8 cellular contexts compared by ENCODE assay signal in the genomic region with DNA sequence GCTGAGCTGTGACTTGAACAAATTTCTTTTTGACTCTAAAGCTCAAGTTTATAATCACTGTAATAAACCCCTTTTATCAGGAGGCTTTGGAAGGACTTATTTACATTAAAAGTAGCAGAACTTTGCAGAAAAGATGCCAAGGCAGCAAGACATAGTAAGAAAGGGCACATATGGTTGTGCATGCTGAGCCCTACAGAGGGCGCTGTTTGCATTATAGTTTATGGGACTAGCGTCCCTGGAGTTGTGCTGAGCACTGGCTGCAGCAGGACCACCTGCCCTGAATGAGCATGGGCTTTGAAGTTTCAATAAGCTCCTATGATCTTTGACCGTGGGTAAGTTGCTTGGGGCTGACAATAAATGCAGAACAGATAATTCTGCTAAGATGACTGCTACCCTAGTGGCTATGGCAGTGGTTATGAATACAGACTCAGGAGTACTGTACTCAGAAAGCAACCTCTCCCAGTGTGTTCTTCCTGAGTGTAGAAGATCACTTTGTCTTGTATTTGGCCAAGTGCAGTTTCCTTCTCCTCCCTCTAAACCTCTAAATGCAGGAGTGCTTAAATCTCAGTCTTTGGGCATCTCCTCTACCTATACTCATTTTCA. TPM values are rescaled to one million over a fixed set of nuclear protein-coding genes. Genes with fewer than 3 reads are reported as not detected.
A peak's percentile ranks its signal among the peaks of the same experiment; 100 is the strongest.
DNase-seq lines count a peak whose midpoint lies in the region; ATAC-seq, FAIRE-seq and TF ChIP-seq lines count a peak whose summit lies in the region.

No MANE protein-coding gene starts in this region.

- no peaks in the 10 kb centered on the region for H3F3A ChIP-seq in GM23338 (replicated peaks; ENCODE audit: low read depth)

- H3K27ac ChIP-seq in DND-41 (ENCODE audit: low read length) (no peak overlapping the region), GM23338 (ENCODE audit: low read depth) (no peak overlapping the region), SJCRH30 (no peak overlapping the region), foreskin keratinocyte (no peak overlapping the region), upper lobe of left lung (no peak overlapping the region), gastrocnemius medialis (no peak overlapping the region)

- H3K36me3 Mint-ChIP-seq in GM23338 (ENCODE audit: low read depth): no peaks in the 10 kb centered on the region

- peaks cover 6% of the 10 kb centered on the region; the same call in 1 of the 2 replicates for H3K9me2 ChIP-seq in GM23338 (ENCODE audit: insufficient read depth)

- no peaks in the 10 kb centered on the region for H3K9me3 Mint-ChIP-seq in GM23338

- no peak overlapping the region for H3K9ac ChIP-seq in DND-41 (ENCODE audit: low read depth, low read length)

- H3K4me1 ChIP-seq in DND-41 (ENCODE audit: insufficient read depth, low read length) (no peaks in the 10 kb centered on the region), GM23338 (ENCODE audit: insufficient read depth) (no peaks in the 10 kb centered on the region), SJCRH30 (peaks cover 9% of the 10 kb centered on the region), foreskin keratinocyte (no peaks in the 10 kb centered on the region), upper lobe of left lung (no peaks in the 10 kb centered on the region), gastrocnemius medialis (no peaks in the 10 kb centered on the region)

- peaks cover 4% of the 10 kb centered on the region for H3K27me3 Mint-ChIP-seq in GM23338 (ENCODE audit: insufficient read depth, low read depth, poor library complexity)

- H3K4me3 ChIP-seq in DND-41 (ENCODE audit: low read depth in 1 of 2, low read length in 2 of 2): no peak overlapping the region
- H3K4me3 ChIP-seq in GM23338: no peak overlapping the region
- H3K4me3 ChIP-seq in SJCRH30: no peak overlapping the region
- no peak overlapping the region for H3K4me3 ChIP-seq in upper lobe of left lung
- no peak overlapping the region for H3K4me3 ChIP-seq in gastrocnemius medialis

- no peak overlapping the region for H3K4me3 Mint-ChIP-seq in GM23338

- intact Hi-C loops in gastrocnemius medialis (cut with DNase I; ENCODE audit: low total_unique reads): no loop called here

- H3K36me3 ChIP-seq in DND-41 (ENCODE audit: insufficient read depth, low read length): no peaks in the 10 kb centered on the region
- H3K36me3 ChIP-seq in GM23338 (ENCODE audit: insufficient read depth): no peaks in the 10 kb centered on the region
- H3K36me3 ChIP-seq in SJCRH30: no peaks in the 10 kb centered on the region
- H3K36me3 ChIP-seq in upper lobe of left lung: no peaks in the 10 kb centered on the region
- no peaks in the 10 kb centered on the region for H3K36me3 ChIP-seq in gastrocnemius medialis

- no peak overlapping the region for H3K4me2 ChIP-seq in DND-41 (ENCODE audit: insufficient read depth, low read length)
- no peak overlapping the region for H3K4me2 ChIP-seq in GM23338

- no peaks in the 10 kb centered on the region for H3K9me3 ChIP-seq in DND-41 (ENCODE audit: insufficient read depth, low read length, severe bottlenecking)
- no peaks in the 10 kb centered on the region for H3K9me3 ChIP-seq in SJCRH30 (replicated peaks)
- no peaks in the 10 kb centered on the region for H3K9me3 ChIP-seq in upper lobe of left lung
- H3K9me3 ChIP-seq in gastrocnemius medialis: no peaks in the 10 kb centered on the region

- H3K79me2 ChIP-seq in DND-41 (ENCODE audit: insufficient read depth, low read length): no peaks in the 10 kb centered on the region
- no peaks in the 10 kb centered on the region for H3K79me2 ChIP-seq in GM23338 (replicated peaks; ENCODE audit: insufficient read depth)

- H4K20me1 ChIP-seq in DND-41 (ENCODE audit: insufficient read depth, low read length) (no peaks in the 10 kb centered on the region), GM23338 (replicated peaks; ENCODE audit: insufficient read depth) (no peaks in the 10 kb centered on the region)

- no peak for TF ChIP-seq EP300 in upper lobe of left lung (IDR thresholded peaks at IDR 0.05)

- peaks cover under 1% of the 10 kb centered on the region; the same call in 2 of the 3 replicates for H3K4me1 Mint-ChIP-seq in GM23338

- 36 to 52% methylated on average over 3 of the region's 3 CpGs for whole genome bisulfite sequencing in upper lobe of left lung, 2 donors

- in situ Hi-C loops in gastrocnemius medialis (cut with MboI; ENCODE audit: low sequenced_read_pairs in 4 of 4): no loop called here

- ATAC-seq in DND-41 (ENCODE audit: insufficient read depth, low read depth) (peak; percentile 81), GM23338 (peak; percentile 99), foreskin keratinocyte (peak; percentile 60), upper lobe of left lung (ENCODE audit: low FRiP score in 2 of 2) (no peak), gastrocnemius medialis (no peak), HG02938 (IDR thresholded peaks at IDR 0.05; ENCODE audit: unreplicated experiment) (no peak)

- H3K27me3 ChIP-seq in DND-41 (ENCODE audit: insufficient read depth, low read length, poor library complexity) (peaks cover 10% of the 10 kb centered on the region), GM23338 (ENCODE audit: insufficient read depth) (no peaks in the 10 kb centered on the region), SJCRH30 (no peaks in the 10 kb centered on the region), foreskin keratinocyte (peaks cover 15% of the 10 kb centered on the region), upper lobe of left lung (no peaks in the 10 kb centered on the region), gastrocnemius medialis (no peaks in the 10 kb centered on the region)

- TF ChIP-seq CTCF in DND-41 (IDR thresholded peaks at IDR 0.05; ENCODE audit: borderline replicate concordance, extremely low read depth, low read length, poor library complexity, severe bottlenecking): peak; percentile 72
- TF ChIP-seq CTCF in GM23338 (conservative IDR thresholded peaks at IDR 0.05; ENCODE audit: low read depth in 2 of 2): peak; percentile 89 to 92
- TF ChIP-seq CTCF in foreskin keratinocyte (conservative IDR thresholded peaks at IDR 0.05): peak; percentile 68
- TF ChIP-seq CTCF in upper lobe of left lung (IDR thresholded peaks at IDR 0.05): peak in 2 of 6 experiments; percentile 9 to 21
- peak in 1 of 5 experiments; percentile 23 for TF ChIP-seq CTCF in gastrocnemius medialis (IDR thresholded peaks at IDR 0.05 in 4 of 5, conservative IDR thresholded peaks at IDR 0.05 in 1 of 5)

- H3K27ac Mint-ChIP-seq in GM23338: no peak overlapping the region

- DNase-seq in DND-41 (peak; percentile 37), GM23338 (ENCODE audit: low spot score) (peak; percentile 93), SJCRH30 (peak; percentile 64 to 78), foreskin keratinocyte (peak in 1 of 2 donors; percentile 19), urothelium cell line (ENCODE audit: low spot score) (no peak), upper lobe of left lung (no peak), gastrocnemius medialis (no peak)

- FAIRE-seq in urothelium cell line (lab: Jason Lieb, UNC): no peak

- TF ChIP-seq POLR2A in upper lobe of left lung (IDR thresholded peaks at IDR 0.05) (no peak), gastrocnemius medialis (IDR thresholded peaks at IDR 0.05) (no peak)

- H2AFZ ChIP-seq in DND-41 (ENCODE audit: low read depth, low read length) (no peak overlapping the region), GM23338 (no peak overlapping the region)

TF ChIP-seq in GM23338, 12 proteins besides CTCF, POLR2A, EP300 and RAD21 (continues in another document):
- TF ChIP-seq ZNF331 (CRISPR knock-in tag; IDR thresholded peaks at IDR 0.05; ENCODE audit: low read depth) (no peak), NANOG (IDR thresholded peaks at IDR 0.05; ENCODE audit: borderline replicate concordance) (no peak), CREB1 (CRISPR knock-in tag; IDR thresholded peaks at IDR 0.05; ENCODE audit: low read depth) (no peak)

RNA-seq across cellular contexts. Expression of a gene that starts 45.4 kb away (rescaled TPM):
- total RNA-seq in GM23338 (2014; rRNA removed; shearing (Covaris generic)): 45.2 and 45.6 TPM in 2 replicates
- polyA plus RNA-seq in GM23338 (2016; fragmentation: Nextera tagmentation; extraction: Ambion mirVana): 53.3 and 74.6 TPM in 2 replicates
- total RNA-seq in SJCRH30 (2014; rRNA removed; shearing (Covaris generic)): 143 and 165 TPM in 2 replicates
- 42.7 and 49.2 TPM in 2 replicates for total RNA-seq in foreskin keratinocyte
- 15.4 and 21.1 TPM in 2 replicates for polyA plus RNA-seq in foreskin keratinocyte
- 10 to 100 TPM in 5 of 6 donors, 1 to 10 TPM in 1; 9.8 to 36.2 (median 20.0) TPM for total RNA-seq in upper lobe of left lung
- 10 to 100 TPM; 11.8 to 23.4 (median 17.3) TPM for total RNA-seq in gastrocnemius medialis

Comparison
In these comparisons a context has a peak if more than half of its experiments do, and no peak if none do; other contexts are left out.
1. ATAC-seq: peak in DND-41 (single experiment), GM23338 (single experiment) and foreskin keratinocyte (single experiment); none in upper lobe of left lung (0 of 2), gastrocnemius medialis (0 of 2) and HG02938 (single experiment).
2. DNase-seq: peak in DND-41 (single experiment), GM23338 (single experiment) and SJCRH30 (2 of 2); none in urothelium cell line (single experiment), upper lobe of left lung (0 of 2) and gastrocnemius medialis (0 of 2).